Comparison of ENCODE assay signal across 8 cellular contexts in the genomic region with DNA sequence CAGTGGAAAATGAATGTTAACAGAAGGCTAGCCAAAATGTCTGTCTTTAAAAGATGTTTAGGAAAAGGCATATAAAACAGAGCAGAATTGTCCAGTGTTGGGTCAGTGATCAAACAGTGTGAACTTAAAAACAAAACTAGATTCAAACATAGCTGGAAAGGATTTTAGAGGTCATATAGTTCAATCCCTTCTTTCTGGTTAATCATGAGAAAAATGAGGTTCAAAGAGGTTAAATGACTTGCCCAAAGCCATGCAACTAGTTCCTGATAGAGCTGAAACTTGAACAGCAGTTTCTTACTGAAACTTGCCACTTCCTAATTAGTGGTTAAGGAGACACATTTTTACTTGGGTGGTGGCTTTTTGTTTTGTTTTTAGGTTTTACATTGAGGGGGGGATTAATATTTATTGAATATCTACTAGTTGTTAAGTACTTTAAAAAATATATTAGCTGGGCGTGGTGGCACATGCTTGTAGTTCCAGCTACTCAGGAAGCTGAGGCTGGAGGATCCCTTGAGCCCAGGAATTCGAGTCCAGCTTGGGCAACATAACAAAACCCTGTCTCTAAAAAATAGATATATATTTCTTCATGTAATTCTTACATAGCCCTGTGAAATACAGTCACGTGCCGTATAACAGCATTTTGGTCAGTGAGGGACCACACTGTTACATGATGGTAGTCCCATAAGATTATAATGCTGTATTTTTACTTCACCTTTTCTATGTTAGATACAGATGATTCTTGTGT. TPM values are rescaled to one million over a fixed set of nuclear protein-coding genes. Genes with fewer than 3 reads are reported as not detected.
DNase-seq lines count a peak whose midpoint lies in the region; ATAC-seq, FAIRE-seq and TF ChIP-seq lines count a peak whose summit lies in the region.

No MANE protein-coding gene starts in this region.

- H2AFZ ChIP-seq in ACC112 (ENCODE audit: low read length, unreplicated experiment) (no peak overlapping the region), PC-9 (no peak overlapping the region)

- peaks cover 22% of the 10 kb centered on the region for H4K20me1 ChIP-seq in PC-9 (ENCODE audit: insufficient read depth)

- no peaks in the 10 kb centered on the region for H3K27me3 Mint-ChIP-seq in T-cell

- no peaks in the 10 kb centered on the region for H3K9me3 Mint-ChIP-seq in T-cell

- no TSS peak for BruUV-seq in PC-9 (replicated peaks; lab: Mats Ljungman, UMichigan)

- CTCF ChIA-PET in T-cell (lab: Charles Lee): interaction anchor here (1.3 to 2.8 kb wide), 6 partner anchors 9 to 53 kb away, joined by 3 to 12 read pairs (median 7); no protein-coding TSS in a partner anchor
- CTCF ChIA-PET in PC-9 (lab: Charles Lee): interaction anchor here (0.7 kb wide), 1 partner anchor 20 kb away, joined by 3 read pairs; a partner anchor contains a TSS

- no peak for FAIRE-seq in kidney (lab: Jason Lieb, UNC)

- intact Hi-C loops in kidney (cut with DNase I): no loop called here
- intact Hi-C loops in PC-9 (cut with micrococcal nuclease; ENCODE audit: unreplicated experiment): no loop called here

- H3K9me3 ChIP-seq in kidney (ENCODE audit: control insufficient read depth in 1 of 2, low read length in 2 of 2) (no peaks in the 10 kb centered on the region), PC-9 (ENCODE audit: insufficient read depth, low read depth) (no peaks in the 10 kb centered on the region)

- no peak for TF ChIP-seq CTCF in kidney (IDR thresholded peaks at IDR 0.05; ENCODE audit: borderline replicate concordance, extremely low read depth, insufficient read depth)
- no peak for TF ChIP-seq CTCF in PC-9 (conservative IDR thresholded peaks at IDR 0.05)

- H3K4me3 ChIP-seq in ACC112 (ENCODE audit: low read depth, low read length): peak overlapping the region; percentile 57
- H3K4me3 ChIP-seq in kidney (ENCODE audit: low read length in 2 of 2): peak overlapping the region; percentile 32 to 40
- H3K4me3 ChIP-seq in PC-9: no peak overlapping the region

- H3K36me3 ChIP-seq in ACC112 (ENCODE audit: insufficient read depth, low read length) (peaks cover 8% of the 10 kb centered on the region; the same call in 1 of the 2 replicates), kidney (ENCODE audit: control insufficient read depth in 1 of 2, insufficient read depth in 2 of 2, low read length in 2 of 2) (peaks cover 2 to 6% of the 10 kb centered on the region in 2 donors), PC-9 (ENCODE audit: low read depth) (no peaks in the 10 kb centered on the region)

- peak overlapping the region in 1 of 2 donors; percentile 49 for H3K9ac ChIP-seq in kidney (ENCODE audit: low read length in 2 of 2)

- H3K36me3 Mint-ChIP-seq in T-cell: peaks cover 15% of the 10 kb centered on the region

- peaks cover 71% of the 10 kb centered on the region for H3K79me2 ChIP-seq in ACC112 (ENCODE audit: control insufficient read depth, insufficient read depth, low read length, unreplicated experiment)
- no peaks in the 10 kb centered on the region for H3K79me2 ChIP-seq in PC-9 (ENCODE audit: low read depth)

- ATAC-seq in GM19463 (IDR thresholded peaks at IDR 0.05; ENCODE audit: unreplicated experiment): peak; percentile 38
- ATAC-seq in T-cell (replicated peaks in 1 of 4): no peak

- peaks cover 69 to 78% (median 71%) of the 10 kb centered on the region in 3 donors for H3K4me1 Mint-ChIP-seq in T-cell

- H3K4me2 ChIP-seq in PC-9: no peak overlapping the region

- H3K27me3 ChIP-seq in ACC112 (ENCODE audit: insufficient read depth, low read length): no peaks in the 10 kb centered on the region
- H3K27me3 ChIP-seq in PC-9 (ENCODE audit: insufficient read depth, low read depth): no peaks in the 10 kb centered on the region

- H3K4me1 ChIP-seq in ACC112 (ENCODE audit: control insufficient read depth, insufficient read depth, low read length, unreplicated experiment): peaks cover 64% of the 10 kb centered on the region
- peaks cover 52 to 69% of the 10 kb centered on the region in 2 donors for H3K4me1 ChIP-seq in kidney (ENCODE audit: control insufficient read depth in 1 of 2, insufficient read depth in 1 of 2, low read depth in 1 of 2, low read length in 2 of 2)
- H3K4me1 ChIP-seq in PC-9 (replicated peaks; ENCODE audit: insufficient read depth): 0 out of 2 replicates have a peak, but pooled peaks cover 3% of the 10 kb centered on the region

- H3K9me2 ChIP-seq in PC-9 (ENCODE audit: insufficient read depth): no peaks in the 10 kb centered on the region

- H3K27ac Mint-ChIP-seq in T-cell: peak overlapping the region; percentile 79 to 89

- H3F3A ChIP-seq in PC-9 (ENCODE audit: insufficient read depth, low read depth): no peaks in the 10 kb centered on the region

- peak overlapping the region in 2 of 3 donors; percentile 41 to 64 for H3K4me3 Mint-ChIP-seq in T-cell

- DNase-seq in T-cell (no peak), kidney (no peak), PC-9 (no peak), ecto neural progenitor cell (ENCODE audit: low spot score) (no peak), ureter (ENCODE audit: low spot score) (no peak), NCI-H2171 (lab: John Stamatoyannopoulos, UW) (no peak)

- POLR2A ChIA-PET in T-cell (lab: Charles Lee): interaction anchor here (0.6 to 0.8 kb wide), 2 partner anchors 35 to 50 kb away, joined by 3 to 5 read pairs; a partner anchor contains a TSS
- POLR2A ChIA-PET in PC-9 (lab: Charles Lee; ENCODE audit: unreplicated experiment): interaction anchor here (0.9 kb wide), 1 partner anchor 10 kb away, joined by 6 read pairs; no protein-coding TSS in a partner anchor

- peak overlapping the region; percentile 91 for H3K27ac ChIP-seq in ACC112 (ENCODE audit: low read depth, low read length)
- H3K27ac ChIP-seq in kidney (ENCODE audit: low read depth in 2 of 2, low read length in 2 of 2): peak overlapping the region; percentile 78 to 82
- no peak overlapping the region for H3K27ac ChIP-seq in PC-9

RNA-seq across cellular contexts. Expression of a gene that starts 20.4 kb away (rescaled TPM):
- total RNA-seq in T-cell (10 to 100 TPM in 4 of 5 donors, 1 to 10 TPM in 1; 9.0 to 12.6 (median 11.8) TPM), kidney (95.5 TPM), PC-9 (2021) (13.4 and 15.4 TPM in 2 replicates), ureter (40.6 TPM)
- polyA plus RNA-seq in kidney (ENCODE audit: insufficient read depth, low read depth, low replicate concordance): 30.6 TPM

RNA-seq across cellular contexts. Expression of a gene that starts 34.9 kb away (rescaled TPM):
- 100 to 1,000 TPM in 2 of 5 donors, 10 to 100 TPM in 3; 31.7 to 480 (median 38.4) TPM for total RNA-seq in T-cell
- total RNA-seq in kidney: 52.3 TPM
- polyA plus RNA-seq in kidney (ENCODE audit: insufficient read depth, low read depth, low replicate concordance): 22.3 TPM
- total RNA-seq in PC-9 (2021): 0.50 TPM in 1 of 2 replicates, not detected in the other
- 50.7 TPM for total RNA-seq in ureter

Comparison
In these comparisons a context has a peak if more than half of its experiments do, and no peak if none do; other contexts are left out.
1. RNA of a gene that starts 34.9 kb away (total RNA-seq): 52.3 TPM in kidney (single experiment), 50.7 TPM in ureter (single experiment) and 31.7 to 480 TPM in T-cell; 0.50 TPM in PC-9; every median in the first group is over 10 times any median in the second.